In genomic region chr3:196620228-196620627, GRCh38 we compare ENCODE assay signal across 8 cellular contexts.
DNase-seq lines count a peak whose midpoint lies in the region; ATAC-seq and TF ChIP-seq lines count a peak whose summit lies in the region.

No MANE protein-coding gene starts in this region.

- TF ChIP-seq POLR2A in erythroblast (IDR thresholded peaks at IDR 0.05; ENCODE audit: low read length): no peak

- ATAC-seq in GM21723 (IDR thresholded peaks at IDR 0.05; ENCODE audit: unreplicated experiment): peak; percentile 55
- no peak for ATAC-seq in HG02970 (IDR thresholded peaks at IDR 0.05; ENCODE audit: low FRiP score, unreplicated experiment)

- peak; percentile 97 for DNase-seq in MV-4-11 (lab: John Stamatoyannopoulos, UW)
- peak; percentile 19 to 34 for DNase-seq in erythroblast (lab: John Stamatoyannopoulos, UW)
- peak; percentile 49 for DNase-seq in retina
- DNase-seq in anterior cingulate cortex (lab: John Stamatoyannopoulos, UW): no peak
- no peak for DNase-seq in D341Med (ENCODE audit: low spot score)
- no peak for DNase-seq in dedifferentiated amniotic fluid mesenchymal stem cell (ENCODE audit: extremely low spot score)

Comparison
In these comparisons a context has a peak if more than half of its experiments do, and no peak if none do; other contexts are left out.
1. DNase-seq: peak in MV-4-11 (single experiment), erythroblast (2 of 2) and retina (single experiment); none in anterior cingulate cortex (0 of 58), D341Med (single experiment) and dedifferentiated amniotic fluid mesenchymal stem cell (single experiment).